ENCODE assay signal across 1 cellular context in the genomic region with DNA sequence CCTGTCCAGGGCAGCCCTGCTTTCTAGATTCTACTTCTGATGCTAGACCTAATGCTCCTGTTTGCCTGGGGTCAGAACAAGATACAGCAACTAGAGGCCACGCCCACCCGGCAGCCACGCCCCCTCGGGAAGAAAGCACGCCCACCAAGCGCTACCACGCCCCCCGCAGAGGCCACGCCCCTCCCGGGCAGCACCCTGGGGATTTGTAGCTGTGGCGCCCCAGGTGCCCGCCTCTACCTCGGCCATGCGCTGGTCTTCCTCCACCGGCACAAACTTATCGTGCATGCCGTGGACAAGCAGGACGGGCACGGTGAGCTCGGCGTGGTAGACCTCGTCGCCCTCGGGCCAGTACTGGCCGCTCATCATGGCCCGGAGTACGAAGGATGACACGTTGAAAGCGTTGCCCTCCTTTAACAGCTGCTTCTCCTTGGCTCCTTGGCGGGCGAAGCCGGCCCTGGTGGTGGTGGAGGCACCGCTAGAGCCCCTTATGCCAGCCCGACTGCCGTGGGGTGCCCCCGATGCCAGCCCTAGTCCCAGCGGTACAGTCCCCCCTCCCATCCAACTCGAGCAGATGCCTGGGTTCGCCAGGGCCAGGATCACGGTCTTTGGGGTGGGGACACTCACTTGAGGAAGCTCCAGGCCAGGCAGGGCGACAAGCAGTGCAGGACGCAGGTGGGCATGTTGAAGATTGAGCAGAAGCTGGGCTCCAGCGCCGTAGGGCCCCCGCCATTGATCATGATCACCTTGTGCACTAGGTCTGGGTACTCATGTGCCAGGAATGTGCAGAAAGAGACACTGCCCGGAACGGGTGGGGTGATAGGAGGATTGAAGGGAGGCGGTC.
TF ChIP-seq lines count a peak whose summit lies in the region.

No MANE protein-coding gene starts in this region.

TF ChIP-seq in HCT116, 20 proteins besides CTCF, POLR2A, EP300 and RAD21 (continued from another document):
- TF ChIP-seq ELF1 (IDR thresholded peaks at IDR 0.05; ENCODE audit: borderline replicate concordance, low read depth) (no peak), YY1 (IDR thresholded peaks at IDR 0.05; ENCODE audit: extremely low read depth, insufficient replicate concordance, low read depth, low read length) (no peak), SP1 (IDR thresholded peaks at IDR 0.05; ENCODE audit: low read depth) (no peak), CEBPB (IDR thresholded peaks at IDR 0.05; ENCODE audit: low read depth) (no peak), CBX3 (IDR thresholded peaks at IDR 0.05; ENCODE audit: low read depth) (no peak), ZFX (IDR thresholded peaks at IDR 0.05) (no peak), JUND (IDR thresholded peaks at IDR 0.05) (no peak), SIN3A (IDR thresholded peaks at IDR 0.05; ENCODE audit: low read depth) (no peak), FOSL1 (IDR thresholded peaks at IDR 0.05; ENCODE audit: low read depth) (no peak), POLR2AphosphoS5 (IDR thresholded peaks at IDR 0.05; ENCODE audit: low read depth, low read length) (no peak)
- TF ChIP-seq, protein P1, sequence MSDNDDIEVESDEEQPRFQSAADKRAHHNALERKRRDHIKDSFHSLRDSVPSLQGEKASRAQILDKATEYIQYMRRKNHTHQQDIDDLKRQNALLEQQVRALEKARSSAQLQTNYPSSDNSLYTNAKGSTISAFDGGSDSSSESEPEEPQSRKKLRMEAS (IDR thresholded peaks at IDR 0.05), result no peak
